ENCODE assay signal across 7 cellular contexts in genomic region chr20:37456948-37457347, GRCh38.
"Had no signal": no experiment of that assay in that cellular context is flagged by ENCODE, and none has a peak within 500 bp of the region (broad histone marks: within the 10 kb centered on the region; RNA-seq: fewer than 3 reads in every experiment).

No MANE protein-coding gene starts in this region.

- DNase-seq: IMR-90, KBM-7, KG1 had no signal

- H3K27ac ChIP-seq: HL-60, KMS-11 had no signal

- FAIRE-seq: HepG2, HTR-8/SVneo had no signal

- H3K4me2 ChIP-seq: KMS-11 had no signal

- ATAC-seq: HepG2 had no signal

- H3K9ac ChIP-seq: KMS-11 had no signal
